ENCODE assay signal across 7 cellular contexts in the genomic region with DNA sequence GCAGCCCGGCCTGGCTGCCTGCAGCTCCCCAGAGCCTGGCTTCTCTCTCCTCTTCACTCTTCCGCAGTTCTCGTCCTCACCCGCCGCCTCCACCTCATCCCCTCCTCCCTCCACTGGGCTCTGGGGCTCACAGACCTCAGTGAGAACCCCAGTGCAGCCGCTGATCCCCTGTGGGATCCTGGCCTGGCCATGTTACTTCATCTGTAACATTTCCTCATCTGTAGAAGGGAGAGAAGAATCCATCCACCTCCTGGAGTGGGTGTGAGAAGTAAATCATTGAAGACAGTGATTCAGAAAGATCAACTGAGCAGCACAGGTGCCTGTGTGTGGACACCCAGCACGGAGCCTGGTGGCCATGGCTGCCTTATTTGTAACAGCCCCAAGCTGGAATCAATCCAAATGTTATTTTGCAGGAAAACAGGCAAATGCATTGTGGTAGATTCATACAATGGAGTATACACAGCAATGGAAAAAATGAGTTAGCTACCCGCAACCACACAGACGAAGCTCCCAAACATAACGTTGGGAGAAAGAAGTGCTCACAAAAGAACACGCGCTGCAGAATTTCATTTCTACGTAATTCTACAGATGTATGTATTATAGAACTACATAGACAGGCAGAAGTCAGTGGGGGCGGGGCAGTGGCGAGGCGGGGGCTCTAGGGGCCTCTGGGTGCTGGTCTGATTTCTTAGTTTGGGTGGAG.
DNase-seq lines count a peak whose midpoint lies in the region; ATAC-seq, FAIRE-seq and TF ChIP-seq lines count a peak whose summit lies in the region.

No MANE protein-coding gene starts in this region.

- peak overlapping the region in 1 of 2 donors; percentile 12 for H3K4me3 ChIP-seq in duodenal mucosa (ENCODE audit: low read depth in 1 of 2, low read length in 2 of 2)

- peak overlapping the region; percentile 25 for H3K27ac ChIP-seq in duodenal mucosa (ENCODE audit: low read depth, low read length)

- peak; percentile 41 for TF ChIP-seq POLR2A in GM18526 (IDR thresholded peaks at IDR 0.05; ENCODE audit: extremely low read depth, insufficient read length)

- no peaks in the 10 kb centered on the region for H3K36me3 ChIP-seq in duodenal mucosa (ENCODE audit: control insufficient read depth in 1 of 2, insufficient read depth in 2 of 2, low read length in 2 of 2)

- FAIRE-seq in RCC 7860 (lab: Jason Lieb, UNC) = peak; percentile 35

- no peak for ATAC-seq in HG02759 (IDR thresholded peaks at IDR 0.05; ENCODE audit: unreplicated experiment)

- H3K4me1 ChIP-seq in duodenal mucosa (ENCODE audit: control insufficient read depth in 1 of 2, insufficient read depth in 2 of 2, low read length in 2 of 2) = peaks cover 61 to 62% of the 10 kb centered on the region in 2 donors

- H3K9me3 ChIP-seq in duodenal mucosa (ENCODE audit: control insufficient read depth in 1 of 2, low read length in 2 of 2) = no peaks in the 10 kb centered on the region

- H3K27me3 ChIP-seq in duodenal mucosa (ENCODE audit: control insufficient read depth in 1 of 2, insufficient read depth in 2 of 2, low read length in 2 of 2) = no peaks in the 10 kb centered on the region

- DNase-seq in RCC 7860 (ENCODE audit: low spot score) = no peak
- peak; percentile 57 for DNase-seq in retina
- no peak for DNase-seq in NCI-H2029 (lab: John Stamatoyannopoulos, UW)
- no peak for DNase-seq in DMS79 treated with DMSO at 0.1 percent for 48 hours (lab: John Stamatoyannopoulos, UW)

- H3K9ac ChIP-seq in duodenal mucosa (ENCODE audit: low read depth in 1 of 2, low read length in 2 of 2) = peak overlapping the region in 1 of 2 donors; percentile 19
